Comparison of ENCODE assay signal across 8 cellular contexts in genomic region chr6:136031982-136032381, GRCh38.
DNase-seq lines count a peak whose midpoint lies in the region; ATAC-seq and TF ChIP-seq lines count a peak whose summit lies in the region.

No MANE protein-coding gene starts in this region.

- peak; percentile 49 for ATAC-seq in HG03159 (IDR thresholded peaks at IDR 0.05; ENCODE audit: unreplicated experiment)
- peak; percentile 59 for ATAC-seq in left lung
- ATAC-seq in HG03439 (IDR thresholded peaks at IDR 0.05; ENCODE audit: unreplicated experiment) = no peak

- no peak overlapping the region for H3K27ac ChIP-seq in left lung

- no peaks in the 10 kb centered on the region for H3K9me3 Mint-ChIP-seq in CD14-positive monocyte

- no peaks in the 10 kb centered on the region for H3K27me3 Mint-ChIP-seq in CD14-positive monocyte (ENCODE audit: low read depth in 3 of 3)

- H3K27ac Mint-ChIP-seq in CD14-positive monocyte = no peak overlapping the region

- no peaks in the 10 kb centered on the region for H3K27me3 ChIP-seq in left lung

- H3K4me3 Mint-ChIP-seq in CD14-positive monocyte = no peak overlapping the region

- DNase-seq in CD14-positive monocyte (ENCODE audit: low spot score) (no peak), amniotic epithelial cell (ENCODE audit: low read depth) (peak; percentile 58), left lung (no peak), ureter (ENCODE audit: low spot score) (no peak), DMS79 treated with DMSO at 0.1 percent for 48 hours (lab: John Stamatoyannopoulos, UW) (no peak)
- no peak for DNase-seq in activated CD4-positive, CD25-positive, alpha-beta regulatory T cell (lab: John Stamatoyannopoulos, UW)

- H3K4me1 Mint-ChIP-seq in CD14-positive monocyte = peaks cover 25% of the 10 kb centered on the region

- H3K36me3 Mint-ChIP-seq in CD14-positive monocyte = no peaks in the 10 kb centered on the region

- intact Hi-C loops in CD14-positive monocyte (cut with micrococcal nuclease) (no loop called here), left lung (cut with DNase I) (no loop called here)

- H3K4me3 ChIP-seq in left lung = no peak overlapping the region

- H3K4me1 ChIP-seq in left lung = peaks cover 3 to 12% of the 10 kb centered on the region in 2 donors

- TF ChIP-seq CTCF in CD14-positive monocyte (IDR thresholded peaks at IDR 0.05) = peak; percentile 23
- no peak for TF ChIP-seq CTCF in left lung (IDR thresholded peaks at IDR 0.05)

- no peaks in the 10 kb centered on the region for H3K36me3 ChIP-seq in left lung

- H3K9me3 ChIP-seq in left lung = no peaks in the 10 kb centered on the region
